In the genomic region with DNA sequence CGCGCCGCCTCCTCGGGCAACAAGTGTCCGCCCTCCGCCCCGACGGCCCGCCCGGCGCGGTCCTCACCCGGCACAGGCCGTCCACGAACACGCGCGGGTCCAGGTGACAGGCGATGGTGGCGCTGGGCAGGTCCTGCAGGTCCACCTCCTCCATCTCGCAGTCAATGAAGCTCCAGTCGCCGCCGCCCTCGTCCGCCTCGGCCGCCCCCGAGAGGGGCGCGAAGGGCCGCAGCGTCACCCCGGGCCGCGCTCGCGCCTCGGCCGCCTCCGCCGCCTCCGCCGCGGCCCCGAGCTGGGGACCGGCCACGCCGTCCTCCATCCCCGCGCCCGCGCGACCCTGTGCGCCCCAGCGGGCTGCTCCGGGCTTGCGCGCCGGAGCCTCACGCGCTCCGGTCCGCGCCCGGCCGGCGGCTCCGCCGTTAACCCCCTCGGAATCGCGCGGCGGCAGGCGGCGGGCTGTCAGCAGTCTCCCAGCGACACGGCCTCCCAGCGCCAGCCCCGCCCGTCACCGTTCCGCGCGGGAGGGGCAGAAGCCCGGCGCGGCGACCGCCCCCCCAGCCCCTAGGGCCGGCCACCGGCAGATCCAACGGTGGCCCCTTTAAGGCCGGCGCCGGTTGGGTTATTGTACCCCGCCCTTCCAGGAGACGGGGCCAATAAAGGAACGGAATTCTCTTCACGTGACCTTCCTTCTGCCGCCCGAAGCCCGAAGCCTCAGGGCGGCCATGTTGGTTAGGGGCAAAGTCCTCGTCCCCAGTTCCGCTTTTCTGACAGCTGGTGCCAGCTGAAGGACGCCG, we compare ENCODE assay signal across 8 cellular contexts. TPM values are rescaled to one million over a fixed set of nuclear protein-coding genes. Genes with fewer than 3 reads are reported as not detected.
DNase-seq lines count a peak whose midpoint lies in the region; ATAC-seq, FAIRE-seq and TF ChIP-seq lines count a peak whose summit lies in the region.

TSS of gene RCAN1 (minus strand) at position 421 of the 794 bp plus-strand sequence. CDS start at position 319, 102 bp downstream.

- FAIRE-seq in GM19239 (lab: Jason Lieb, UNC), result peak; percentile 92

- peak within 1 kb of the TSS; percentile 90 for H3K27ac ChIP-seq in cingulate gyrus (ENCODE audit: low read depth, low read length)

- H3K4me1 ChIP-seq in BE2C, result no peaks in the 10 kb centered on the region

- DNase-seq in BE2C (peak; percentile 93), GM19239 (ENCODE audit: insufficient read length, low spot score) (peak; percentile 97), NCI-H510A treated with DMSO at 0.1 percent for 48 hours (lab: John Stamatoyannopoulos, UW) (peak; percentile 96), kidney glomerular epithelial cell (lab: John Stamatoyannopoulos, UW) (peak; percentile 75)
- peak; percentile 87 for DNase-seq in activated CD4-positive, alpha-beta T cell treated with anti-CD3 and anti-CD28 coated beads for 48 hours
- DNase-seq in stimulated activated CD4-positive, alpha-beta T cell treated with anti-CD3 and anti-CD28 coated beads, Interleukin-15, amount 100 ng/mL, for 48 hours (ENCODE audit: low read depth in 2 of 2), result peak; percentile 78

- H3K4me3 ChIP-seq in BE2C (ENCODE audit: low read depth, low read length), result peak within 1 kb of the TSS; percentile 68

- TF ChIP-seq CTCF in BE2C (IDR thresholded peaks at IDR 0.05; ENCODE audit: low read depth, low read length), result no peak

- H3K36me3 ChIP-seq in BE2C, result no peaks in the 10 kb centered on the region

- H3K9me3 ChIP-seq in BE2C, result no peaks in the 10 kb centered on the region

- peaks cover 23% of the 10 kb centered on the region for H3K27me3 ChIP-seq in BE2C

- ATAC-seq in HG03442 (IDR thresholded peaks at IDR 0.05; ENCODE audit: unreplicated experiment), result peak; percentile 92

RNA-seq across cellular contexts. Expression of gene RCAN1, which starts in this region (rescaled TPM):
- polyA plus RNA-seq in BE2C (2012; ENCODE audit: insufficient read depth, insufficient read length, low read depth), result 12.2 TPM

Comparison
In these comparisons a context has a peak if more than half of its experiments do, and no peak if none do; other contexts are left out.
1. Peak in every context shown above with its lines: DNase-seq, ATAC-seq, H3K4me3 ChIP-seq and H3K27ac ChIP-seq.